20 cellular contexts compared by ENCODE assay signal in the genomic region with DNA sequence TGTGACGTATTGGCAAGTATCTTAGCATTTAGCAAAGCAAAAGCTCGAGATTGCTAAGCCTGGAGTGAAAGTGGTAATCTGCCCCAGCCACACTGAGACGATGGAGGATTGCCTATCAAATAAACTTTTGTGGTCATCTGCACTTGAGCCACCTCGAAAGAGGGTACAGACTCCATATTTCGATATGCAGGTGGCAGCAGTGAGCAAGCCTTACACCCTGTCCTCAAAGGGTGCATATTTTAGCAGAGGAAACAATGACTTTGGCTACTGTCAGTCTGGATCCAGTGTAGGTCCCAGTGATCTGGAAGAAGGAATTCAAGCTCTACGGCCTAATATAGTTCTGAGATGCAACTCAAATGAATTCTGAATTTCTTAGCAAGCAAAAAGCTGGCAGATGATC.
A peak's percentile ranks its signal among the peaks of the same experiment; 100 is the strongest.
DNase-seq lines count a peak whose midpoint lies in the region; ATAC-seq and TF ChIP-seq lines count a peak whose summit lies in the region.
"Had no signal": no experiment of that assay in that cellular context is flagged by ENCODE, and none has a peak within 500 bp of the region (broad histone marks: within the 10 kb centered on the region; RNA-seq: fewer than 3 reads in every experiment).

No MANE protein-coding gene starts in this region.

- H3K36me3 ChIP-seq in WERI-Rb-1 (no peaks in the 10 kb centered on the region), right lobe of liver (no peaks in the 10 kb centered on the region)
- H3K36me3 ChIP-seq: BLaER1 treated with 17β-estradiol and CSF1 and Interleukin-3, amounts not matched to agents 10 nM and 100 nM; left lung; tibial artery had no signal

- TF ChIP-seq POLR2A in right lobe of liver (IDR thresholded peaks at IDR 0.05) = no peak

- no peak overlapping the region for H3K4me3 ChIP-seq in WERI-Rb-1 (ENCODE audit: low read depth, low read length)
- H3K4me3 ChIP-seq in right lobe of liver = no peak overlapping the region
- H3K4me3 ChIP-seq: BLaER1 treated with 17β-estradiol and CSF1 and Interleukin-3, amounts not matched to agents 10 nM and 100 nM; left lung; SK-N-MC; tibial artery had no signal

- no peak overlapping the region for H3K27ac ChIP-seq in WERI-Rb-1
- H3K27ac ChIP-seq in right lobe of liver = no peak overlapping the region
- H3K27ac ChIP-seq: 22Rv1; BLaER1 treated with 17β-estradiol and CSF1 and Interleukin-3, amounts not matched to agents 10 nM and 100 nM; left lung; SK-N-MC; tibial artery had no signal

- 40% methylated on average over 6 of the region's 6 CpGs for WGBS in right lobe of liver (ENCODE audit: insufficient coverage, low coverage, low lambda C conversion rate, missing lambda C conversion rate)

- intact Hi-C loops in right lobe of liver (cut with DNase I) = no loop called here

- H3K27me3 ChIP-seq in WERI-Rb-1 (ENCODE audit: insufficient read depth, low read depth, severe bottlenecking) (peaks cover 20% of the 10 kb centered on the region), right lobe of liver (no peaks in the 10 kb centered on the region)
- H3K27me3 ChIP-seq: left lung, tibial artery had no signal

- peak; percentile 25 to 51 (median 38) for ATAC-seq in right lobe of liver
- ATAC-seq in HG03565 (IDR thresholded peaks at IDR 0.05; ENCODE audit: unreplicated experiment) = no peak
- no peak for ATAC-seq in GM18498 (IDR thresholded peaks at IDR 0.05; ENCODE audit: unreplicated experiment)
- ATAC-seq: left lung, right cardiac atrium had no signal

- H3K9me3 ChIP-seq in WERI-Rb-1 (ENCODE audit: severe bottlenecking) = no peaks in the 10 kb centered on the region
- H3K9me3 ChIP-seq in right lobe of liver = no peaks in the 10 kb centered on the region
- H3K9me3 ChIP-seq: BLaER1 treated with 17β-estradiol and CSF1 and Interleukin-3, amounts not matched to agents 10 nM and 100 nM; left lung; tibial artery had no signal

- 0 out of 2 replicates have a peak, but pooled peaks have one; percentile 17 for TF ChIP-seq CTCF in WERI-Rb-1 (IDR thresholded peaks at IDR 0.05; ENCODE audit: low read depth, low read length)
- peak in 2 of 4 donors; percentile 15 to 34 for TF ChIP-seq CTCF in right lobe of liver (IDR thresholded peaks at IDR 0.05)

- DNase-seq in DMS53 (lab: John Stamatoyannopoulos, UW) = peak; percentile 9
- DNase-seq in DMS53 treated with DMSO at 0.1 percent for 48 hours (lab: John Stamatoyannopoulos, UW; ENCODE audit: unreplicated experiment) = no peak
- peak; percentile 13 for DNase-seq in HT-29 (ENCODE audit: low spot score)
- DNase-seq in WERI-Rb-1 = no peak
- DNase-seq in right lobe of liver = no peak
- DNase-seq in COR-L47 (lab: John Stamatoyannopoulos, UW) = no peak
- DNase-seq: activated T-cell treated with anti-CD3 and anti-CD28 coated beads, Interleukin-2, amount 50 U/mL, for 48 hours; DMS 273 treated with DMSO at 0.1 percent for 48 hours; foreskin melanocyte; left lung; MV-4-11; NCI-H2029; right cardiac atrium; stimulated activated naive CD4-positive, alpha-beta T cell; tibial artery had no signal

- no peaks in the 10 kb centered on the region for H3K4me1 ChIP-seq in right lobe of liver
- H3K4me1 ChIP-seq: BLaER1 treated with 17β-estradiol and CSF1 and Interleukin-3, amounts not matched to agents 10 nM and 100 nM; left lung; tibial artery had no signal

Comparison
In these comparisons a context has a peak if more than half of its experiments do, and no peak if none do; other contexts are left out.
1. DNase-seq: peak in DMS53 (single experiment) and HT-29 (single experiment); none in DMS53 treated with DMSO at 0.1 percent for 48 hours (single experiment), WERI-Rb-1 (single experiment), right lobe of liver (0 of 3) and COR-L47 (single experiment).
2. ATAC-seq: peak in right lobe of liver (4 of 4); none in HG03565 (single experiment) and GM18498 (single experiment).